In genomic region chr19:37511186-37511585, GRCh38 we compare ENCODE assay signal across 10 cellular contexts. TPM values are rescaled to one million over a fixed set of nuclear protein-coding genes. Genes with fewer than 3 reads are reported as not detected.
"Had no signal": no experiment of that assay in that cellular context is flagged by ENCODE, and none has a peak within 500 bp of the region (broad histone marks: within the 10 kb centered on the region; RNA-seq: fewer than 3 reads in every experiment).

No MANE protein-coding gene starts in this region.

- DNase-seq: IMR-90, KBM-7, KG1 had no signal

- H3K27ac Mint-ChIP-seq: IgD-negative memory B cell had no signal

- H3K27me3 Mint-ChIP-seq: IgD-negative memory B cell had no signal

- H3K4me1 Mint-ChIP-seq: IgD-negative memory B cell had no signal

- H3K9ac ChIP-seq: KMS-11 had no signal

- FAIRE-seq: HepG2, HTR-8/SVneo, K562 had no signal

- H3K4me3 Mint-ChIP-seq: IgD-negative memory B cell had no signal

- ATAC-seq: HepG2, K562 had no signal

- H3K4me2 ChIP-seq: KMS-11 had no signal

- H3K4me3 ChIP-seq: K562 had no signal

- H3K27ac ChIP-seq: HL-60, KMS-11 had no signal

RNA-seq across cellular contexts. Expression of gene ZNF793, which starts 4.4 kb away (rescaled TPM):
- total RNA-seq: HT-29 had no signal
